8 cellular contexts compared by ENCODE assay signal in the genomic region with DNA sequence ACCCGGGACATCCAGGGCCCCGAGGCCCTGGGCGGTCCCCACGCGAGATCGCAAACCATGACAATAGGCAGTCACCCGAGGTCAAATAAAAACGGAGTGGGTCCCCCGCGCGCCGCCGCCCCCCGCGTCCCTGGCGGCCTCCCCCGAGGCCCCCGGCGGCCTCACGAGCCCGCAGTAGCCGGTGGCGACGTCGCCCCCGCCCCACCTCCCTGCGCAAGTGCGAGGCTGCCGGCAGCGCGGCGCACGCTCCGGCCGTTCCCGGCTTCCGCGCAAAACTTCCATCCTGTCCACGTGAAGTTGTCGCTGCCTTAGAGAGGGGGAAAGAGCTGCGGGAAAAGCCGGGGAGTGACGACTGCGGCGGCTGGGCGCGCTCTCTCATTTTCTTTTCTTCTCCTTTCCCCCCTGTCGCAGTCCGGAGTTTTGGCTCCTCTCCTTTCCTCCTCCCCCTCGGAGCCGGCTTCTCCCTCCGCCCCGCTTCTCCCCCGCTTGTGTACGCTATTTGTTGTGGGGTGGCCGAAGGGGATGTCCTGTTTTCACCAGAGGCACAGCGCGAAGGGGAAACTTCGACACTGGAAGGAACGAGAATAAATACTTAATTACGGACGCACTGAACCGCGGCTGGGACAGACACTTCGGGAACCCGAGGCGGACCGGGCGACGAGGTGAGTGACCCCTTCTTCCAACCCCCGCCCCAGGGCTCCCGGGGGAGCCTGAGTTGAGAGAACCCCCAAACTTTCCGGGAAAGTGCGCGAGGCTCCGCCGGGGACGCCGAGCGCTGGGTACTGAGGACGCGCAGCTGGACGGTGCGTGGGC. TPM values are rescaled to one million over a fixed set of nuclear protein-coding genes. Genes with fewer than 3 reads are reported as not detected.
DNase-seq lines count a peak whose midpoint lies in the region; ATAC-seq lines count a peak whose summit lies in the region.

A gene with protein sequence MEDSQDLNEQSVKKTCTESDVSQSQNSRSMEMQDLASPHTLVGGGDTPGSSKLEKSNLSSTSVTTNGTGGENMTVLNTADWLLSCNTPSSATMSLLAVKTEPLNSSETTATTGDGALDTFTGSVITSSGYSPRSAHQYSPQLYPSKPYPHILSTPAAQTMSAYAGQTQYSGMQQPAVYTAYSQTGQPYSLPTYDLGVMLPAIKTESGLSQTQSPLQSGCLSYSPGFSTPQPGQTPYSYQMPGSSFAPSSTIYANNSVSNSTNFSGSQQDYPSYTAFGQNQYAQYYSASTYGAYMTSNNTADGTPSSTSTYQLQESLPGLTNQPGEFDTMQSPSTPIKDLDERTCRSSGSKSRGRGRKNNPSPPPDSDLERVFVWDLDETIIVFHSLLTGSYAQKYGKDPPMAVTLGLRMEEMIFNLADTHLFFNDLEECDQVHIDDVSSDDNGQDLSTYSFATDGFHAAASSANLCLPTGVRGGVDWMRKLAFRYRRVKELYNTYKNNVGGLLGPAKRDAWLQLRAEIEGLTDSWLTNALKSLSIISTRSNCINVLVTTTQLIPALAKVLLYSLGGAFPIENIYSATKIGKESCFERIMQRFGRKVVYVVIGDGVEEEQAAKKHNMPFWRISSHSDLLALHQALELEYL (plus strand): TSS at position 270 of the 813 bp plus-strand sequence. CDS start 33,424 bp downstream, outside the sequence.

- CTCF ChIA-PET in activated naive CD4-positive, alpha-beta T cell treated with anti-CD3 and anti-CD28 coated beads, Interleukin-2, amount 10 ng/mL, durations not matched to agents 7 days and 5 days (lab: Charles Lee) = no interaction called here

- no peak for ATAC-seq in activated naive CD4-positive, alpha-beta T cell treated with anti-CD3 and anti-CD28 coated beads, Interleukin-2, amount 50 U/mL, for 72 hours
- peak; percentile 28 to 32 for ATAC-seq in stimulated activated naive B cell treated with anti-CD40 and anti-IgM and Interleukin-4, amounts not matched to agents 10 μg/mL and 1 μg/mL and 100 μg/mL, for 72 hours (replicated peaks)
- ATAC-seq in HG02970 (IDR thresholded peaks at IDR 0.05; ENCODE audit: low FRiP score, unreplicated experiment) = no peak

- peaks cover 3% of the 10 kb centered on the region for H3K4me1 Mint-ChIP-seq in activated naive CD4-positive, alpha-beta T cell treated with anti-CD3 and anti-CD28 coated beads, Interleukin-2, amount 10 ng/mL, durations not matched to agents 7 days and 5 days
- peaks cover 19 to 30% of the 10 kb centered on the region in 2 donors for H3K4me1 Mint-ChIP-seq in stimulated activated naive B cell treated with anti-CD40 and anti-IgM and Interleukin-4, amounts not matched to agents 10 μg/mL and 1 μg/mL and 100 μg/mL, for 72 hours

- peak within 1 kb of the TSS; percentile 30 for H3K4me3 Mint-ChIP-seq in activated naive CD4-positive, alpha-beta T cell treated with anti-CD3 and anti-CD28 coated beads, Interleukin-2, amount 10 ng/mL, durations not matched to agents 7 days and 5 days
- H3K4me3 Mint-ChIP-seq in stimulated activated naive B cell treated with anti-CD40 and anti-IgM and Interleukin-4, amounts not matched to agents 10 μg/mL and 1 μg/mL and 100 μg/mL, for 72 hours = peak within 1 kb of the TSS; percentile 85 to 86

- DNase-seq in activated naive CD4-positive, alpha-beta T cell treated with anti-CD3 and anti-CD28 coated beads, Interleukin-2, amount 10 ng/mL, durations not matched to agents 7 days and 5 days = no peak
- no peak for DNase-seq in activated naive CD4-positive, alpha-beta T cell treated with anti-CD3 and anti-CD28 coated beads, Interleukin-2, amount 50 U/mL, for 72 hours (ENCODE audit: low spot score in 2 of 2)
- DNase-seq in astrocyte of the hippocampus (ENCODE audit: low read depth, low spot score) = peak; percentile 70
- peak; percentile 22 for DNase-seq in iPS-NIHi7 (ENCODE audit: extremely low spot score)
- DNase-seq in stimulated activated naive B cell treated with anti-CD40 and anti-IgM and Interleukin-4, amounts not matched to agents 10 μg/mL and 1 μg/mL and 100 μg/mL, for 72 hours = peak; percentile 4
- no peak for DNase-seq in epidermal melanocyte (ENCODE audit: insufficient read length, low spot score)
- no peak for DNase-seq in activated CD8-positive, alpha-beta memory T cell treated with anti-CD3 and anti-CD28 coated beads for 24 hours

- H3K36me3 Mint-ChIP-seq in activated naive CD4-positive, alpha-beta T cell treated with anti-CD3 and anti-CD28 coated beads, Interleukin-2, amount 10 ng/mL, durations not matched to agents 7 days and 5 days = no peaks in the 10 kb centered on the region
- peaks cover 0 to 4% of the 10 kb centered on the region in 2 donors for H3K36me3 Mint-ChIP-seq in activated naive CD4-positive, alpha-beta T cell treated with anti-CD3 and anti-CD28 coated beads, Interleukin-2, amount 50 U/mL, for 72 hours
- H3K36me3 Mint-ChIP-seq in stimulated activated naive B cell treated with anti-CD40 and anti-IgM and Interleukin-4, amounts not matched to agents 10 μg/mL and 1 μg/mL and 100 μg/mL, for 72 hours = no peaks in the 10 kb centered on the region

- H3K27ac Mint-ChIP-seq in activated naive CD4-positive, alpha-beta T cell treated with anti-CD3 and anti-CD28 coated beads, Interleukin-2, amount 10 ng/mL, durations not matched to agents 7 days and 5 days = peak within 1 kb of the TSS; percentile 25
- peak within 1 kb of the TSS in 1 of 2 donors; percentile 55 for H3K27ac Mint-ChIP-seq in activated naive CD4-positive, alpha-beta T cell treated with anti-CD3 and anti-CD28 coated beads, Interleukin-2, amount 50 U/mL, for 72 hours
- H3K27ac Mint-ChIP-seq in stimulated activated naive B cell treated with anti-CD40 and anti-IgM and Interleukin-4, amounts not matched to agents 10 μg/mL and 1 μg/mL and 100 μg/mL, for 72 hours = peak within 1 kb of the TSS; percentile 90

- H3K27me3 Mint-ChIP-seq in activated naive CD4-positive, alpha-beta T cell treated with anti-CD3 and anti-CD28 coated beads, Interleukin-2, amount 10 ng/mL, durations not matched to agents 7 days and 5 days = peaks cover 41% of the 10 kb centered on the region
- H3K27me3 Mint-ChIP-seq in stimulated activated naive B cell treated with anti-CD40 and anti-IgM and Interleukin-4, amounts not matched to agents 10 μg/mL and 1 μg/mL and 100 μg/mL, for 72 hours = peaks cover 40 to 55% of the 10 kb centered on the region in 2 donors

- H3K9me3 Mint-ChIP-seq in activated naive CD4-positive, alpha-beta T cell treated with anti-CD3 and anti-CD28 coated beads, Interleukin-2, amount 10 ng/mL, durations not matched to agents 7 days and 5 days = no peaks in the 10 kb centered on the region
- H3K9me3 Mint-ChIP-seq in activated naive CD4-positive, alpha-beta T cell treated with anti-CD3 and anti-CD28 coated beads, Interleukin-2, amount 50 U/mL, for 72 hours = no peaks in the 10 kb centered on the region
- no peaks in the 10 kb centered on the region for H3K9me3 Mint-ChIP-seq in stimulated activated naive B cell treated with anti-CD40 and anti-IgM and Interleukin-4, amounts not matched to agents 10 μg/mL and 1 μg/mL and 100 μg/mL, for 72 hours

RNA-seq across cellular contexts. Expression of the gene that starts here (rescaled TPM):
- total RNA-seq in activated naive CD4-positive, alpha-beta T cell treated with anti-CD3 and anti-CD28 coated beads, Interleukin-2, amount 50 U/mL, for 72 hours = not detected

Comparison
In these comparisons a context has a peak if more than half of its experiments do, and no peak if none do; other contexts are left out.
1. DNase-seq: peak in astrocyte of the hippocampus (single experiment), iPS-NIHi7 (single experiment) and stimulated activated naive B cell treated with anti-CD40 and anti-IgM and Interleukin-4, amounts not matched to agents 10 μg/mL and 1 μg/mL and 100 μg/mL, for 72 hours (single experiment); none in activated naive CD4-positive, alpha-beta T cell treated with anti-CD3 and anti-CD28 coated beads, Interleukin-2, amount 10 ng/mL, durations not matched to agents 7 days and 5 days (single experiment), activated naive CD4-positive, alpha-beta T cell treated with anti-CD3 and anti-CD28 coated beads, Interleukin-2, amount 50 U/mL, for 72 hours (0 of 2), epidermal melanocyte (single experiment) and activated CD8-positive, alpha-beta memory T cell treated with anti-CD3 and anti-CD28 coated beads for 24 hours (single experiment).
2. ATAC-seq: peak in stimulated activated naive B cell treated with anti-CD40 and anti-IgM and Interleukin-4, amounts not matched to agents 10 μg/mL and 1 μg/mL and 100 μg/mL, for 72 hours (2 of 2); none in activated naive CD4-positive, alpha-beta T cell treated with anti-CD3 and anti-CD28 coated beads, Interleukin-2, amount 50 U/mL, for 72 hours (0 of 2) and HG02970 (single experiment).